Comparison of ENCODE assay signal across 23 cellular contexts in genomic region chr11:7523416-7524210, GRCh38. TPM values are rescaled to one million over a fixed set of nuclear protein-coding genes. Genes with fewer than 3 reads are reported as not detected.
DNase-seq lines count a peak whose midpoint lies in the region; ATAC-seq and TF ChIP-seq lines count a peak whose summit lies in the region.
"Had no signal": no experiment of that assay in that cellular context is flagged by ENCODE, and none has a peak within 500 bp of the region (broad histone marks: within the 10 kb centered on the region; RNA-seq: fewer than 3 reads in every experiment).

No MANE protein-coding gene starts in this region.

- peak; percentile 62 for ATAC-seq in left ventricle myocardium superior
- peak; percentile 76 for ATAC-seq in sciatic nerve
- ATAC-seq in GM18511 (IDR thresholded peaks at IDR 0.05; ENCODE audit: unreplicated experiment), result no peak
- ATAC-seq: activated T-helper 17 cell treated with anti-CD3 and anti-CD28 coated beads, Interleukin-2, amount 50 U/mL, for 72 hours; natural killer cell; stimulated activated effector memory CD8-positive, alpha-beta T cell treated with anti-CD3 and anti-CD28 coated beads, Interleukin-12 subunit alpha, Interleukin-12 subunit beta, amount 100 ng/mL, for 72 hours; T-cell; WTC11 had no signal

- peaks cover 0 to 2% (median 0%) of the 10 kb centered on the region in 8 donors for H3K9me3 Mint-ChIP-seq in CD4-positive, alpha-beta memory T cell
- H3K9me3 Mint-ChIP-seq: activated T-helper 17 cell treated with anti-CD3 and anti-CD28 coated beads, Interleukin-2, amount 50 U/mL, for 72 hours; natural killer cell; stimulated activated effector memory CD8-positive, alpha-beta T cell treated with anti-CD3 and anti-CD28 coated beads, Interleukin-12 subunit alpha, Interleukin-12 subunit beta, amount 100 ng/mL, for 72 hours; WTC11 had no signal

- no peaks in the 10 kb centered on the region for H3K9me3 ChIP-seq in CD4-positive, alpha-beta memory T cell (ENCODE audit: control insufficient read depth in 1 of 2, low read length in 2 of 2)
- H3K9me3 ChIP-seq in OCI-LY3 (ENCODE audit: insufficient read depth, low read length), result no peaks in the 10 kb centered on the region
- H3K9me3 ChIP-seq: transverse colon had no signal

- H3K4me2 ChIP-seq in OCI-LY3 (ENCODE audit: low read length), result peak overlapping the region; percentile 95

- POLR2A ChIA-PET in CD4-positive, alpha-beta memory T cell (lab: Charles Lee; ENCODE audit: partially characterized antibody), result interaction anchor here (0.9 kb wide), 1 partner anchor 9 kb away, joined by 3 read pairs; no protein-coding TSS in a partner anchor

- H3K27ac Mint-ChIP-seq in CD4-positive, alpha-beta memory T cell, result peak overlapping the region in 4 of 7 donors; percentile 1 to 29 (median 14)
- H3K27ac Mint-ChIP-seq: activated T-helper 17 cell treated with anti-CD3 and anti-CD28 coated beads, Interleukin-2, amount 50 U/mL, for 72 hours; stimulated activated effector memory CD8-positive, alpha-beta T cell treated with anti-CD3 and anti-CD28 coated beads, Interleukin-12 subunit alpha, Interleukin-12 subunit beta, amount 100 ng/mL, for 72 hours; WTC11 had no signal

- H3K4me1 Mint-ChIP-seq in CD4-positive, alpha-beta memory T cell, result peaks cover 7 to 67% (median 41%) of the 10 kb centered on the region in 4 donors

- H3K36me3 ChIP-seq in CD4-positive, alpha-beta memory T cell (ENCODE audit: insufficient read depth, low read length), result no peaks in the 10 kb centered on the region
- H3K36me3 ChIP-seq in OCI-LY3 (replicated peaks; ENCODE audit: low read depth, low read length), result peaks cover 34% of the 10 kb centered on the region
- H3K36me3 ChIP-seq: transverse colon had no signal

- peaks cover 73% of the 10 kb centered on the region for H3K4me1 ChIP-seq in CD4-positive, alpha-beta memory T cell (ENCODE audit: insufficient read depth, low read length)
- H3K4me1 ChIP-seq in OCI-LY3 (ENCODE audit: low read length), result peaks cover 75% of the 10 kb centered on the region

- intact Hi-C loops in CD4-positive, alpha-beta memory T cell (cut with micrococcal nuclease), result loop anchor here (10.0 kb wide), 1 partner anchor 1161 kb away; the partner anchor contains the start of genes RPL27A and TRIM66
- intact Hi-C loops in left ventricle myocardium superior (cut with micrococcal nuclease) (no loop called here), sciatic nerve (cut with DNase I) (no loop called here)

- no peak for DNase-seq in CD4-positive, alpha-beta memory T cell
- no peak for DNase-seq in left ventricle myocardium superior
- DNase-seq in sciatic nerve (ENCODE audit: low spot score), result no peak
- no peak for DNase-seq in NCI-H2107 treated with DMSO at 0.1 percent for 48 hours (lab: John Stamatoyannopoulos, UW; ENCODE audit: unreplicated experiment)
- DNase-seq in NCI-H2227 treated with DMSO at 0.1 percent for 48 hours (lab: John Stamatoyannopoulos, UW), result no peak
- no peak for DNase-seq in NCI-H2171 treated with DMSO at 0.1 percent for 48 hours (lab: John Stamatoyannopoulos, UW)
- DNase-seq: AML-193; amygdala; DMS 273 treated with DMSO at 0.1 percent for 48 hours; GF-D8; KG1; left cardiac atrium; natural killer cell; NCI-H1417; RPMI8226; stimulated activated CD4-positive, alpha-beta T cell treated with anti-CD3 and anti-CD28 coated beads, Interleukin-12 subunit alpha, Interleukin-12 subunit beta, amount 100 ng/mL, for 4 hours; T-cell; transverse colon had no signal

- no peaks in the 10 kb centered on the region for H3K27me3 Mint-ChIP-seq in CD4-positive, alpha-beta memory T cell
- H3K27me3 Mint-ChIP-seq: activated T-helper 17 cell treated with anti-CD3 and anti-CD28 coated beads, Interleukin-2, amount 50 U/mL, for 72 hours; T-cell had no signal

- no peak overlapping the region; the same call in 1 of the 2 replicates for H3K9ac ChIP-seq in OCI-LY3 (ENCODE audit: low read length)

- peaks cover 53% of the 10 kb centered on the region for H4K20me1 ChIP-seq in OCI-LY3 (ENCODE audit: insufficient read depth, low read length)

- CTCF ChIA-PET in CD4-positive, alpha-beta memory T cell (lab: Charles Lee; ENCODE audit: partially characterized antibody), result interaction anchor here (1.1 to 5.1 kb wide), 4 partner anchors 10 to 39 kb away, joined by 3 to 34 read pairs (median 4); partner anchors contain the start of genes OLFML1 and PPFIBP2

- peaks cover 92% of the 10 kb centered on the region for H3K79me2 ChIP-seq in OCI-LY3 (ENCODE audit: low read length)

- no peaks in the 10 kb centered on the region for H3K27me3 ChIP-seq in CD4-positive, alpha-beta memory T cell (ENCODE audit: insufficient read depth, low read length)
- no peaks in the 10 kb centered on the region for H3K27me3 ChIP-seq in OCI-LY3 (ENCODE audit: low read depth, low read length)
- H3K27me3 ChIP-seq: transverse colon had no signal

- H2AFZ ChIP-seq in OCI-LY3 (ENCODE audit: low read depth, low read length), result no peak overlapping the region

- no peak overlapping the region for H3K27ac ChIP-seq in CD4-positive, alpha-beta memory T cell (ENCODE audit: low read depth, low read length)
- no peak overlapping the region for H3K27ac ChIP-seq in OCI-LY3 (ENCODE audit: low read length)

- TF ChIP-seq CTCF in OCI-LY3 (IDR thresholded peaks at IDR 0.05; ENCODE audit: low read depth, low read length), result no peak

- H3K36me3 Mint-ChIP-seq in CD4-positive, alpha-beta memory T cell, result peaks cover 0 to 9% of the 10 kb centered on the region in 2 donors
- H3K36me3 Mint-ChIP-seq: natural killer cell; stimulated activated effector memory CD8-positive, alpha-beta T cell treated with anti-CD3 and anti-CD28 coated beads, Interleukin-12 subunit alpha, Interleukin-12 subunit beta, amount 100 ng/mL, for 72 hours; T-cell; WTC11 had no signal

- peak overlapping the region in 4 of 8 donors; percentile 22 to 76 (median 50) for H3K4me3 Mint-ChIP-seq in CD4-positive, alpha-beta memory T cell
- H3K4me3 Mint-ChIP-seq: natural killer cell; stimulated activated effector memory CD8-positive, alpha-beta T cell treated with anti-CD3 and anti-CD28 coated beads, Interleukin-12 subunit alpha, Interleukin-12 subunit beta, amount 100 ng/mL, for 72 hours; WTC11 had no signal

- no peak overlapping the region for H3K4me3 ChIP-seq in CD4-positive, alpha-beta memory T cell (ENCODE audit: low read length in 2 of 2)
- H3K4me3 ChIP-seq in OCI-LY3 (ENCODE audit: low read length), result no peak overlapping the region
- H3K4me3 ChIP-seq: transverse colon had no signal

RNA-seq across cellular contexts. Expression of gene PPFIBP2, which starts 9.8 kb away (rescaled TPM):
- total RNA-seq in CD4-positive, alpha-beta memory T cell, result 10 to 100 TPM; 18.5 to 22.0 TPM
- polyA plus RNA-seq in CD4-positive, alpha-beta memory T cell, result 10 to 100 TPM in 1 of 2 donors, 1 to 10 TPM in 1; 4.0 to 19.5 TPM
- total RNA-seq in left ventricle myocardium superior (19.9 TPM), sciatic nerve (52.3 TPM)

RNA-seq across cellular contexts. Expression of gene OLFML1, which starts 38.3 kb away (rescaled TPM):
- not detected for total RNA-seq in CD4-positive, alpha-beta memory T cell
- polyA plus RNA-seq in CD4-positive, alpha-beta memory T cell, result not detected
- 5.7 TPM for total RNA-seq in left ventricle myocardium superior
- total RNA-seq in sciatic nerve, result 27.2 TPM
- total RNA-seq: activated T-helper 17 cell treated with anti-CD3 and anti-CD28 coated beads, Interleukin-2, amount 50 U/mL, for 72 hours; natural killer cell; WTC11 had no signal
